Comparison of ENCODE assay signal across 25 cellular contexts in the genomic region with DNA sequence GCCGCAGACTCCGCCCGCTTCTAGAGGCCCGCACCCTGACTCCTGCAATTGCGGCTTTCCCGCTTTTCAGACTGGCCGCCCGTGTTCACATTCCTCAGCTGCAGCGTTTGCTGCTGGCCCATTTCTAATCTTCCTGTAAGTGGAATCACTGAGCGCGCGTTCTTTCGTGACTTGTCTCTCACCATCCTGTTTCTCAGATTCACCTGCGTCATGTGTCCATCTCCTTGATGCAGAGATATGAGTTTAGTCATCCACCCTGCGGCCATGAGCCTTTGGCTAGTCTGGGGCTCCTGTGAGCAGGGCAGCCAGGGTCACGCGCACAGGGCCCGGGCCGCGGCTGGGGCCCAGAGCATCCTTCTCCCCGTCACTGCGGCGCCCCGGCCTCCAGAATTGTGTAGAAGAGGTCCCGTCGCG.
"Had no signal": no experiment of that assay in that cellular context is flagged by ENCODE, and none has a peak within 500 bp of the region (broad histone marks: within the 10 kb centered on the region; RNA-seq: fewer than 3 reads in every experiment).

No MANE protein-coding gene starts in this region.

- H3K4me3 ChIP-seq: cardiac muscle cell, Peyer's patch, SJSA1 had no signal

- H3K27me3 ChIP-seq: Peyer's patch, SJSA1 had no signal

- H3K27ac ChIP-seq: brain microvascular endothelial cell, cardiac muscle cell, Peyer's patch, SJSA1 had no signal

- ATAC-seq: activated CD8-positive, alpha-beta T cell treated with anti-CD3 and anti-CD28 coated beads, Interleukin-2, amount 10 ng/mL, durations not matched to agents 7 days and 5 days; SK-N-SH treated with all-trans-retinoic acid at 6 μM for 48 hours had no signal

- H3K27me3 Mint-ChIP-seq: activated naive CD8-positive, alpha-beta T cell treated with anti-CD3 and anti-CD28 coated beads for 36 hours had no signal

- H3K4me1 ChIP-seq: Peyer's patch had no signal

- H3K36me3 ChIP-seq: brain microvascular endothelial cell, cardiac muscle cell, SJSA1 had no signal

- H3K27ac Mint-ChIP-seq: activated CD8-positive, alpha-beta T cell treated with anti-CD3 and anti-CD28 coated beads, Interleukin-2, amount 10 ng/mL, durations not matched to agents 7 days and 5 days; activated naive CD4-positive, alpha-beta T cell treated with anti-CD3 and anti-CD28 coated beads for 36 hours; activated naive CD8-positive, alpha-beta T cell treated with anti-CD3 and anti-CD28 coated beads for 36 hours; WTC11 had no signal

- H3K9me3 ChIP-seq: Peyer's patch, SJSA1 had no signal

- DNase-seq: activated CD4-positive, alpha-beta T cell treated with anti-CD3 and anti-CD28 coated beads for 48 hours; activated CD4-positive, alpha-beta T cell treated with anti-CD3 and anti-CD28 coated beads, Interleukin-2, amount 50 U/mL, for 4 hours; activated CD4-positive, CD25-positive, alpha-beta regulatory T cell treated with anti-CD3 and anti-CD28 coated beads, Interleukin-2, amount 50 U/mL, for 72 hours; activated CD8-positive, alpha-beta memory T cell treated with anti-CD3 and anti-CD28 coated beads, Interleukin-2, amount 50 U/mL, for 48 hours; activated CD8-positive, alpha-beta T cell treated with anti-CD3 and anti-CD28 coated beads, Interleukin-2, amount 10 ng/mL, durations not matched to agents 7 days and 5 days; activated effector memory CD4-positive, alpha-beta T cell treated with anti-CD3 and anti-CD28 coated beads, Interleukin-2, amount 50 U/mL, for 16 hours; activated naive CD4-positive, alpha-beta T cell treated with anti-CD3 and anti-CD28 coated beads for 36 hours; activated naive CD8-positive, alpha-beta T cell treated with anti-CD3 and anti-CD28 coated beads for 36 hours; activated T-cell treated with anti-CD3 and anti-CD28 coated beads, Interleukin-2, amount 50 U/mL, for 1 hour; brain microvascular endothelial cell; Kasumi-1; KBM-7; NCI-H1105 treated with DMSO at 0.1 percent for 48 hours; NCI-H1436 treated with DMSO at 0.1 percent for 48 hours; NCI-H187; NCI-H2081; NCI-H446; NCI-H524; Peyer's patch; SHP77; SW 1271 had no signal

- H3K4me3 Mint-ChIP-seq: activated CD8-positive, alpha-beta T cell treated with anti-CD3 and anti-CD28 coated beads, Interleukin-2, amount 10 ng/mL, durations not matched to agents 7 days and 5 days; activated naive CD4-positive, alpha-beta T cell treated with anti-CD3 and anti-CD28 coated beads for 36 hours; activated naive CD8-positive, alpha-beta T cell treated with anti-CD3 and anti-CD28 coated beads for 36 hours; WTC11 had no signal

- H3K36me3 Mint-ChIP-seq: WTC11 had no signal
